1 cellular context compared by ENCODE assay signal in genomic region chr9:37061763-37062162, GRCh38.
TF ChIP-seq lines count a peak whose summit lies in the region.

No MANE protein-coding gene starts in this region.

TF ChIP-seq in H1, 55 proteins besides CTCF, POLR2A, EP300 and RAD21 (continued from another document):
- TF ChIP-seq, protein P1, sequence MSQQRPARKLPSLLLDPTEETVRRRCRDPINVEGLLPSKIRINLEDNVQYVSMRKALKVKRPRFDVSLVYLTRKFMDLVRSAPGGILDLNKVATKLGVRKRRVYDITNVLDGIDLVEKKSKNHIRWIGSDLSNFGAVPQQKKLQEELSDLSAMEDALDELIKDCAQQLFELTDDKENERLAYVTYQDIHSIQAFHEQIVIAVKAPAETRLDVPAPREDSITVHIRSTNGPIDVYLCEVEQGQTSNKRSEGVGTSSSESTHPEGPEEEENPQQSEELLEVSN (IDR thresholded peaks at IDR 0.05): no peak
- TF ChIP-seq BACH1 (IDR thresholded peaks at IDR 0.05; ENCODE audit: low read length) (no peak), HDAC2 (IDR thresholded peaks at IDR 0.05; ENCODE audit: borderline replicate concordance in 1 of 2, low read depth in 2 of 2, low read length in 2 of 2) (no peak), RBBP5 (IDR thresholded peaks at IDR 0.05; ENCODE audit: borderline replicate concordance, low read depth, low read length) (no peak), GABPA (IDR thresholded peaks at IDR 0.05; ENCODE audit: borderline replicate concordance, insufficient read depth, low read length) (no peak), YY1 (IDR thresholded peaks at IDR 0.05; ENCODE audit: low read depth, low read length) (no peak), JUND (IDR thresholded peaks at IDR 0.05; ENCODE audit: low read length) (no peak), SAP30 (IDR thresholded peaks at IDR 0.05; ENCODE audit: insufficient read depth, insufficient replicate concordance, low read length) (no peak), NANOG (IDR thresholded peaks at IDR 0.05; ENCODE audit: insufficient read depth, low read depth, low read length, poor library complexity, severe bottlenecking) (no peak), FOSL1 (IDR thresholded peaks at IDR 0.05; ENCODE audit: insufficient read depth, low read depth, low read length) (no peak), ASH2L (IDR thresholded peaks at IDR 0.05; ENCODE audit: low read length) (no peak)
